11 cellular contexts compared by ENCODE assay signal in genomic region chr4:10101559-10102192, GRCh38. TPM values are rescaled to one million over a fixed set of nuclear protein-coding genes. Genes with fewer than 3 reads are reported as not detected.
A peak's percentile ranks its signal among the peaks of the same experiment; 100 is the strongest.
DNase-seq lines count a peak whose midpoint lies in the region; ATAC-seq and TF ChIP-seq lines count a peak whose summit lies in the region.
"Had no signal": no experiment of that assay in that cellular context is flagged by ENCODE, and none has a peak within 500 bp of the region (broad histone marks: within the 10 kb centered on the region; RNA-seq: fewer than 3 reads in every experiment).

No MANE protein-coding gene starts in this region.

- H3K4me3 ChIP-seq in right atrium auricular region, result no peak overlapping the region
- H3K4me3 ChIP-seq: testis had no signal

- DNase-seq in NCI-H1105 treated with DMSO at 0.1 percent for 48 hours (lab: John Stamatoyannopoulos, UW) (peak; percentile 4), NCI-H1105 (lab: John Stamatoyannopoulos, UW) (no peak), right atrium auricular region (ENCODE audit: low spot score) (no peak), NCI-H1694 (lab: John Stamatoyannopoulos, UW) (no peak)
- no peak for DNase-seq in activated naive CD8-positive, alpha-beta T cell treated with anti-CD3 and anti-CD28 coated beads for 36 hours
- no peak for DNase-seq in stimulated activated naive B cell treated with anti-CD40 and anti-IgM and Interleukin-4, amounts not matched to agents 10 μg/mL and 1 μg/mL and 100 μg/mL, for 72 hours
- no peak for DNase-seq in stimulated activated CD4-positive, alpha-beta T cell treated with anti-CD3 and anti-CD28 coated beads, Interleukin-12 subunit alpha, Interleukin-12 subunit beta, amount 100 ng/mL, for 4 hours
- DNase-seq: 8988T, NCI-H510A, testis had no signal

- peaks cover 69% of the 10 kb centered on the region for H3K36me3 ChIP-seq in right atrium auricular region

- no peaks in the 10 kb centered on the region for H3K27me3 Mint-ChIP-seq in activated naive CD8-positive, alpha-beta T cell treated with anti-CD3 and anti-CD28 coated beads for 36 hours
- no peaks in the 10 kb centered on the region for H3K27me3 Mint-ChIP-seq in stimulated activated naive B cell treated with anti-CD40 and anti-IgM and Interleukin-4, amounts not matched to agents 10 μg/mL and 1 μg/mL and 100 μg/mL, for 72 hours

- H3K9me3 Mint-ChIP-seq in activated naive CD8-positive, alpha-beta T cell treated with anti-CD3 and anti-CD28 coated beads for 36 hours, result no peaks in the 10 kb centered on the region
- H3K9me3 Mint-ChIP-seq in stimulated activated naive B cell treated with anti-CD40 and anti-IgM and Interleukin-4, amounts not matched to agents 10 μg/mL and 1 μg/mL and 100 μg/mL, for 72 hours, result no peaks in the 10 kb centered on the region

- H3K4me3 Mint-ChIP-seq in activated naive CD8-positive, alpha-beta T cell treated with anti-CD3 and anti-CD28 coated beads for 36 hours, result peak overlapping the region; percentile 35
- H3K4me3 Mint-ChIP-seq in stimulated activated naive B cell treated with anti-CD40 and anti-IgM and Interleukin-4, amounts not matched to agents 10 μg/mL and 1 μg/mL and 100 μg/mL, for 72 hours, result peak overlapping the region in 1 of 2 donors; percentile 5

- peaks cover 96% of the 10 kb centered on the region for H3K4me1 Mint-ChIP-seq in activated naive CD8-positive, alpha-beta T cell treated with anti-CD3 and anti-CD28 coated beads for 36 hours
- H3K4me1 Mint-ChIP-seq in stimulated activated naive B cell treated with anti-CD40 and anti-IgM and Interleukin-4, amounts not matched to agents 10 μg/mL and 1 μg/mL and 100 μg/mL, for 72 hours, result peaks cover 68 to 94% of the 10 kb centered on the region in 2 donors

- H3K27me3 ChIP-seq in right atrium auricular region, result no peaks in the 10 kb centered on the region
- H3K27me3 ChIP-seq: testis had no signal

- no peak for ATAC-seq in stimulated activated naive B cell treated with anti-CD40 and anti-IgM and Interleukin-4, amounts not matched to agents 10 μg/mL and 1 μg/mL and 100 μg/mL, for 72 hours (replicated peaks)
- no peak for ATAC-seq in GM21526 (IDR thresholded peaks at IDR 0.05; ENCODE audit: low FRiP score, unreplicated experiment)

- TF ChIP-seq CTCF in right atrium auricular region (IDR thresholded peaks at IDR 0.05), result no peak

- H3K27ac ChIP-seq in right atrium auricular region, result peak overlapping the region; percentile 90 to 97
- H3K27ac ChIP-seq: testis had no signal

- no peaks in the 10 kb centered on the region for H3K9me3 ChIP-seq in right atrium auricular region
- H3K9me3 ChIP-seq: testis had no signal

- peaks cover 0 to 100% of the 10 kb centered on the region in 2 donors for H3K4me1 ChIP-seq in right atrium auricular region

- H3K27ac Mint-ChIP-seq in activated naive CD8-positive, alpha-beta T cell treated with anti-CD3 and anti-CD28 coated beads for 36 hours, result peak overlapping the region; percentile 91
- peak overlapping the region; percentile 81 for H3K27ac Mint-ChIP-seq in stimulated activated naive B cell treated with anti-CD40 and anti-IgM and Interleukin-4, amounts not matched to agents 10 μg/mL and 1 μg/mL and 100 μg/mL, for 72 hours

- peaks cover 72% of the 10 kb centered on the region for H3K36me3 Mint-ChIP-seq in activated naive CD8-positive, alpha-beta T cell treated with anti-CD3 and anti-CD28 coated beads for 36 hours
- peaks cover 69 to 82% of the 10 kb centered on the region in 2 donors for H3K36me3 Mint-ChIP-seq in stimulated activated naive B cell treated with anti-CD40 and anti-IgM and Interleukin-4, amounts not matched to agents 10 μg/mL and 1 μg/mL and 100 μg/mL, for 72 hours

RNA-seq across cellular contexts. Expression of gene WDR1, which starts 14.9 kb away (rescaled TPM):
- 100 to 1,000 TPM; 372 to 385 TPM for total RNA-seq in activated naive CD8-positive, alpha-beta T cell treated with anti-CD3 and anti-CD28 coated beads for 36 hours
- total RNA-seq in right atrium auricular region, result 100 to 1,000 TPM; 109 to 216 TPM
